ENCODE assay signal across 8 cellular contexts in genomic region chr6:142301421-142302391, GRCh38. TPM values are rescaled to one million over a fixed set of nuclear protein-coding genes. Genes with fewer than 3 reads are reported as not detected.
DNase-seq lines count a peak whose midpoint lies in the region; ATAC-seq, FAIRE-seq and TF ChIP-seq lines count a peak whose summit lies in the region.

TSS of gene ADGRG6 (plus strand) at chr6:142302007. CDS start at chr6:142302330, 323 bp downstream.

- H3K4me1 ChIP-seq in SK-N-SH (ENCODE audit: control insufficient read depth in 1 of 2, insufficient read depth in 2 of 2, low read depth in 1 of 2, low read length in 1 of 2) (no peaks in the 10 kb centered on the region; a peak in 1 of 4 replicates), astrocyte (ENCODE audit: insufficient read depth, low read length) (peaks cover 18% of the 10 kb centered on the region), iPS-18a (ENCODE audit: control insufficient read depth, low read depth, low read length) (no peaks in the 10 kb centered on the region), small intestine (ENCODE audit: control insufficient read depth in 2 of 2, insufficient read depth in 1 of 2, low read depth in 1 of 2, low read length in 1 of 2) (no peaks in the 10 kb centered on the region)

- H3K27ac Mint-ChIP-seq in astrocyte (ENCODE audit: unreplicated experiment), result peak within 1 kb of the TSS; percentile 93

- DNase-seq in ACHN, result peak; percentile 59
- DNase-seq in SK-N-SH, result peak; percentile 26
- DNase-seq in astrocyte (ENCODE audit: low read depth), result peak; percentile 22
- DNase-seq in small intestine, result peak; percentile 77
- no peak for DNase-seq in T1000 (lab: John Stamatoyannopoulos, UW)

- no peak for TF ChIP-seq RAD21 in SK-N-SH (IDR thresholded peaks at IDR 0.05; ENCODE audit: low read length)

- H3K27ac ChIP-seq in SK-N-SH (ENCODE audit: low read depth in 2 of 2, low read length in 1 of 2) (peak within 1 kb of the TSS; percentile 92 to 93), astrocyte (ENCODE audit: low read depth, low read length) (peak within 1 kb of the TSS; percentile 43), iPS-18a (ENCODE audit: low read length) (no peak within 1 kb of the TSS), small intestine (ENCODE audit: low read depth in 1 of 2, low read length in 1 of 2) (peak within 1 kb of the TSS; percentile 85 to 94)

- TF ChIP-seq CTCF in SK-N-SH (IDR thresholded peaks at IDR 0.05) (no peak; the same call in 1 of the 2 replicates), astrocyte (IDR thresholded peaks at IDR 0.05; ENCODE audit: insufficient read depth, low read depth, low read length) (no peak)

- H3K27me3 ChIP-seq in SK-N-SH (ENCODE audit: insufficient read depth) (no peaks in the 10 kb centered on the region), astrocyte (ENCODE audit: insufficient read depth, low read length) (no peaks in the 10 kb centered on the region), iPS-18a (ENCODE audit: control insufficient read depth, insufficient read depth, low read length) (peaks cover 42% of the 10 kb centered on the region), small intestine (ENCODE audit: control insufficient read depth in 2 of 2, insufficient read depth in 2 of 2, low read length in 2 of 2) (no peaks in the 10 kb centered on the region)

- no peak for TF ChIP-seq EP300 in SK-N-SH (IDR thresholded peaks at IDR 0.05; ENCODE audit: borderline replicate concordance in 1 of 2, low read depth in 1 of 2, low read length in 1 of 2)

- H3K9me2 ChIP-seq in SK-N-SH, result no peaks in the 10 kb centered on the region

- 3% methylated on average over 19 of the region's 91 CpGs for WGBS in SK-N-SH (ENCODE audit: low lambda C conversion rate)
- WGBS in small intestine, 3 donors, result 1 to 2% (median 1%) methylated on average over 75 to 91 of the region's 91 CpGs

- peak within 1 kb of the TSS; percentile 88 for H3K9ac ChIP-seq in SK-N-SH
- H3K9ac ChIP-seq in astrocyte (ENCODE audit: low read length), result peak within 1 kb of the TSS; percentile 81
- peak within 1 kb of the TSS; percentile 43 for H3K9ac ChIP-seq in iPS-18a (ENCODE audit: low read length)

- no peaks in the 10 kb centered on the region for H3K9me3 Mint-ChIP-seq in astrocyte (ENCODE audit: unreplicated experiment)

- H3F3A ChIP-seq in SK-N-SH (replicated peaks; ENCODE audit: insufficient read depth), result peaks cover 48% of the 10 kb centered on the region

- peak within 1 kb of the TSS; percentile 67 to 70 for H3K4me3 ChIP-seq in SK-N-SH (ENCODE audit: low read depth in 2 of 2, low read length in 1 of 2)
- peak within 1 kb of the TSS; percentile 67 for H3K4me3 ChIP-seq in astrocyte (ENCODE audit: insufficient read depth, low read depth, low read length)
- H3K4me3 ChIP-seq in iPS-18a (ENCODE audit: low read length), result peak within 1 kb of the TSS; percentile 76
- H3K4me3 ChIP-seq in small intestine (ENCODE audit: low read depth in 1 of 2, low read length in 2 of 2), result peak within 1 kb of the TSS; percentile 48 to 87

- FAIRE-seq in astrocyte (lab: Jason Lieb, UNC), result no peak
- FAIRE-seq in small intestine (lab: Jason Lieb, UNC), result no peak

- H3K4me2 ChIP-seq in SK-N-SH (peak within 1 kb of the TSS; percentile 90), astrocyte (ENCODE audit: low read length) (peak within 1 kb of the TSS; percentile 91)

- in situ Hi-C loops in ACHN (cut with HindIII; ENCODE audit: low pct_ligation_motif_present, low pct_unique_long_range_greater_than_20kb, low sequenced_read_pairs), result no loop called here

- ATAC-seq in GM19025 (IDR thresholded peaks at IDR 0.05; ENCODE audit: low read depth, unreplicated experiment), result peak; percentile 72
- peak; percentile 76 for ATAC-seq in HG03196 (IDR thresholded peaks at IDR 0.05; ENCODE audit: unreplicated experiment)

- H3K9me3 ChIP-seq in SK-N-SH (no peaks in the 10 kb centered on the region), astrocyte (ENCODE audit: insufficient read depth, low read depth, low read length) (no peaks in the 10 kb centered on the region), iPS-18a (ENCODE audit: control insufficient read depth, low read depth, low read length) (no peaks in the 10 kb centered on the region), small intestine (ENCODE audit: control insufficient read depth, low read depth) (no peaks in the 10 kb centered on the region)

- CTCF ChIA-PET in SK-N-SH (lab: Yijun Ruan, JAX), result no interaction called here

- H3K36me3 Mint-ChIP-seq in astrocyte (ENCODE audit: low read depth, unreplicated experiment), result no peaks in the 10 kb centered on the region

- H4K20me1 ChIP-seq in SK-N-SH (ENCODE audit: insufficient read depth), result no peaks in the 10 kb centered on the region
- no peaks in the 10 kb centered on the region for H4K20me1 ChIP-seq in astrocyte (ENCODE audit: insufficient read depth, low read length)

- H3K4me1 Mint-ChIP-seq in astrocyte (ENCODE audit: low read depth, unreplicated experiment), result peaks cover 44% of the 10 kb centered on the region

- H3K36me3 ChIP-seq in SK-N-SH (replicated peaks in 1 of 2; ENCODE audit: control insufficient read depth in 1 of 2, insufficient read depth in 2 of 2, low read length in 1 of 2) (peaks cover 0 to 3% of the 10 kb centered on the region in 2 experiments), astrocyte (ENCODE audit: insufficient read depth, low read length) (no peaks in the 10 kb centered on the region), iPS-18a (ENCODE audit: control insufficient read depth, low read depth, low read length) (no peaks in the 10 kb centered on the region), small intestine (ENCODE audit: control insufficient read depth in 2 of 2, insufficient read depth in 2 of 2, low read length in 2 of 2) (no peaks in the 10 kb centered on the region)

- H3K79me2 ChIP-seq in SK-N-SH (ENCODE audit: insufficient read depth), result peaks cover 49% of the 10 kb centered on the region
- no peaks in the 10 kb centered on the region for H3K79me2 ChIP-seq in astrocyte (ENCODE audit: insufficient read depth, low read length)

- peak within 1 kb of the TSS; percentile 93 for H3K4me3 Mint-ChIP-seq in astrocyte (ENCODE audit: unreplicated experiment)

- POLR2A ChIA-PET in SK-N-SH (lab: Yijun Ruan, JAX), result no interaction called here

- no peaks in the 10 kb centered on the region for H3K27me3 Mint-ChIP-seq in astrocyte (ENCODE audit: low read depth, unreplicated experiment)

- peak within 1 kb of the TSS; percentile 70 for H2AFZ ChIP-seq in SK-N-SH (ENCODE audit: low read depth)
- H2AFZ ChIP-seq in astrocyte (ENCODE audit: low read depth, low read length), result peak within 1 kb of the TSS; percentile 90

TF ChIP-seq in SK-N-SH, 30 proteins besides CTCF, POLR2A, EP300 and RAD21:
- no peak for TF ChIP-seq ZBTB33 (IDR thresholded peaks at IDR 0.05; ENCODE audit: borderline replicate concordance, low read depth)
- no peak for TF ChIP-seq NRF1 (IDR thresholded peaks at IDR 0.05; ENCODE audit: low read depth, low read length)
- TF ChIP-seq TAF1 (IDR thresholded peaks at IDR 0.05; ENCODE audit: borderline replicate concordance, low read depth, low read length), result peak; percentile 11; the same call in 1 of the 2 replicates
- TF ChIP-seq RCOR1 (IDR thresholded peaks at IDR 0.05; ENCODE audit: low read length), result no peak
- no peak for TF ChIP-seq USF2 (IDR thresholded peaks at IDR 0.05; ENCODE audit: borderline replicate concordance, low read depth, low read length)

RNA-seq across cellular contexts. Expression of gene ADGRG6, which starts in this region (rescaled TPM):
- 61.5 and 91.8 TPM in 2 replicates for polyA plus RNA-seq in SK-N-SH (2012; rRNA removed)
- polyA plus RNA-seq in SK-N-SH (2012; cell fraction: cytosol; rRNA removed), result 83.4 and 84.3 TPM in 2 replicates
- 78.5 and 178 TPM in 2 replicates for polyA plus RNA-seq in SK-N-SH (2012; cell fraction: nucleus; rRNA removed)
- 89.2 and 98.2 TPM in 2 replicates for total RNA-seq in astrocyte
- 10 to 100 TPM in 1 of 3 donors, 1 to 10 TPM in 2; 5.4 to 16.3 (median 5.9) TPM for polyA plus RNA-seq in small intestine
